8 cellular contexts compared by ENCODE assay signal in the genomic region with DNA sequence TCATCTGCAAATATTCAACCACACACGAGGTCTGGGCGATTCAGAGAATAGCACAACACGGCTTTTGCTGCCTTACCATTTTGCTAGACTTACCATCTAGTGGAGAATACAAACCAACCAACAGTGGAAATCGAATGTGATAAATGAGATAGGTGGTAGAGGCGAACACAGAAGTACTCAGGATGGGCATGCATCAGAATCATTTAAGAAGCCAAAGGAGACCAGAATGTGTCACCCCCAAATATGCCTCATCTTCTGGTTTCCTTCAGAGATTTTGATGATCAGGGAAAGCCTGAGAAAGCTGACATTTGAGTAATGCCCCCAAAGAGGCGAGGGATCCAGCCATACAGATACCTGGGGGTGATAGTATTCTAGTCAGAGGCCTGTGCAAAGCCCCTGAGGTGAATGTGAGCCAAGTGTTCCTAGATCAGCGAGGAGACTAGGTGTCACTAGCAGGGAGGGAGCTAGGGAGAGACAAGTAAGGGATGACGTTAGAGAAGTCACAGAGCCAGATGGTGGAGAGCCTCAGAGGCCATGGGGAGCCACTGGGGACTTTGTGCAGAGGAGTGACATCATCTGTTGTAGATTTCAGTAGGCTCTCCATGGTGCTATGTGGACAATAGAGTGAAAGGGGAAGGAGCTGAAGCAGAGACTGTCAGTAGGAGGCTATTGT. TPM values are rescaled to one million over a fixed set of nuclear protein-coding genes. Genes with fewer than 3 reads are reported as not detected.
DNase-seq lines count a peak whose midpoint lies in the region; ATAC-seq, FAIRE-seq and TF ChIP-seq lines count a peak whose summit lies in the region.

No MANE protein-coding gene starts in this region.

- peaks cover 44% of the 10 kb centered on the region for H3K4me1 ChIP-seq in PC-9 (replicated peaks; ENCODE audit: insufficient read depth)
- peaks cover 8% of the 10 kb centered on the region for H3K4me1 ChIP-seq in endocrine pancreas (ENCODE audit: control insufficient read depth, insufficient read depth, low read length)

- peak overlapping the region; percentile 93 for H3K27ac ChIP-seq in PC-9

- H3F3A ChIP-seq in PC-9 (ENCODE audit: insufficient read depth, low read depth), result peaks cover 38% of the 10 kb centered on the region

- peaks cover 14% of the 10 kb centered on the region for H4K20me1 ChIP-seq in PC-9 (ENCODE audit: insufficient read depth)

- CTCF ChIA-PET in PC-9 (lab: Charles Lee), result no interaction called here

- no peak for ATAC-seq in HG03280 (IDR thresholded peaks at IDR 0.05; ENCODE audit: unreplicated experiment)

- peak overlapping the region; percentile 97 for H3K4me2 ChIP-seq in PC-9

- intact Hi-C loops in PC-9 (cut with micrococcal nuclease; ENCODE audit: unreplicated experiment), result loop anchor here (1.0 to 10.0 kb wide), 3 partner anchors 120 to 1150 kb away; a partner anchor contains a TSS

- TF ChIP-seq CTCF in PC-9 (conservative IDR thresholded peaks at IDR 0.05), result no peak

- no peaks in the 10 kb centered on the region for H3K27me3 ChIP-seq in PC-9 (ENCODE audit: insufficient read depth, low read depth)
- H3K27me3 ChIP-seq in endocrine pancreas (ENCODE audit: control insufficient read depth, insufficient read depth, low read length), result no peaks in the 10 kb centered on the region

- peak; percentile 35 for DNase-seq in activated naive CD4-positive, alpha-beta T cell treated with Interleukin-2 at 50 U/mL for 16 hours
- DNase-seq in activated naive CD4-positive, alpha-beta T cell (lab: John Stamatoyannopoulos, UW), result no peak
- DNase-seq in PC-9 (no peak), urothelium cell line (ENCODE audit: low spot score) (no peak), H54 (ENCODE audit: insufficient read length, low spot score) (no peak)
- peak; percentile 68 for DNase-seq in stimulated activated CD4-positive, alpha-beta T cell treated with anti-CD3 and anti-CD28 coated beads, Interleukin-1b, Interleukin-23, amount 100 ng/mL, for 48 hours

- FAIRE-seq in urothelium cell line (lab: Jason Lieb, UNC), result no peak
- no peak for FAIRE-seq in H54 (lab: Jason Lieb, UNC)

- H3K79me2 ChIP-seq in PC-9 (ENCODE audit: low read depth), result peaks cover 64% of the 10 kb centered on the region

- no peak overlapping the region for H2AFZ ChIP-seq in PC-9

- TF ChIP-seq POLR2A in H54 (IDR thresholded peaks at IDR 0.05; ENCODE audit: low read depth, low read length), result no peak

- H3K36me3 ChIP-seq in PC-9 (ENCODE audit: low read depth), result peaks cover 9% of the 10 kb centered on the region
- no peaks in the 10 kb centered on the region for H3K36me3 ChIP-seq in endocrine pancreas (ENCODE audit: control insufficient read depth, insufficient read depth, low read length)

- POLR2A ChIA-PET in PC-9 (lab: Charles Lee; ENCODE audit: unreplicated experiment), result interaction anchor here (0.9 kb wide), 1 partner anchor 1156 kb away, joined by 4 read pairs; no protein-coding TSS in a partner anchor

- H3K4me3 ChIP-seq in PC-9, result peak overlapping the region; percentile 75; the same call in 1 of the 2 replicates
- H3K4me3 ChIP-seq in endocrine pancreas (ENCODE audit: control insufficient read depth, insufficient read depth, low read length), result peak overlapping the region; percentile 62

- peaks cover 4% of the 10 kb centered on the region; the same call in 1 of the 2 replicates for H3K9me2 ChIP-seq in PC-9 (ENCODE audit: insufficient read depth)

- BruUV-seq in PC-9 (replicated peaks; lab: Mats Ljungman, UMichigan), result no TSS peak

- H3K9me3 ChIP-seq in PC-9 (ENCODE audit: insufficient read depth, low read depth), result peaks cover 18% of the 10 kb centered on the region
- H3K9me3 ChIP-seq in endocrine pancreas (ENCODE audit: control insufficient read depth, low read length), result no peaks in the 10 kb centered on the region

- H3K9ac ChIP-seq in endocrine pancreas (ENCODE audit: control insufficient read depth, insufficient read depth, low read length), result no peak overlapping the region

RNA-seq across cellular contexts. Expression of a gene that starts 1.7 kb away (rescaled TPM):
- 26.2 and 41.3 TPM in 2 replicates for total RNA-seq in PC-9 (2021)

Comparison
In these comparisons a context has a peak if more than half of its experiments do, and no peak if none do; other contexts are left out.
1. DNase-seq: peak in activated naive CD4-positive, alpha-beta T cell treated with Interleukin-2 at 50 U/mL for 16 hours (single experiment) and stimulated activated CD4-positive, alpha-beta T cell treated with anti-CD3 and anti-CD28 coated beads, Interleukin-1b, Interleukin-23, amount 100 ng/mL, for 48 hours (single experiment); none in activated naive CD4-positive, alpha-beta T cell (0 of 4), PC-9 (0 of 2), urothelium cell line (single experiment) and H54 (single experiment).